ENCODE assay signal across 1 cellular context in the genomic region with DNA sequence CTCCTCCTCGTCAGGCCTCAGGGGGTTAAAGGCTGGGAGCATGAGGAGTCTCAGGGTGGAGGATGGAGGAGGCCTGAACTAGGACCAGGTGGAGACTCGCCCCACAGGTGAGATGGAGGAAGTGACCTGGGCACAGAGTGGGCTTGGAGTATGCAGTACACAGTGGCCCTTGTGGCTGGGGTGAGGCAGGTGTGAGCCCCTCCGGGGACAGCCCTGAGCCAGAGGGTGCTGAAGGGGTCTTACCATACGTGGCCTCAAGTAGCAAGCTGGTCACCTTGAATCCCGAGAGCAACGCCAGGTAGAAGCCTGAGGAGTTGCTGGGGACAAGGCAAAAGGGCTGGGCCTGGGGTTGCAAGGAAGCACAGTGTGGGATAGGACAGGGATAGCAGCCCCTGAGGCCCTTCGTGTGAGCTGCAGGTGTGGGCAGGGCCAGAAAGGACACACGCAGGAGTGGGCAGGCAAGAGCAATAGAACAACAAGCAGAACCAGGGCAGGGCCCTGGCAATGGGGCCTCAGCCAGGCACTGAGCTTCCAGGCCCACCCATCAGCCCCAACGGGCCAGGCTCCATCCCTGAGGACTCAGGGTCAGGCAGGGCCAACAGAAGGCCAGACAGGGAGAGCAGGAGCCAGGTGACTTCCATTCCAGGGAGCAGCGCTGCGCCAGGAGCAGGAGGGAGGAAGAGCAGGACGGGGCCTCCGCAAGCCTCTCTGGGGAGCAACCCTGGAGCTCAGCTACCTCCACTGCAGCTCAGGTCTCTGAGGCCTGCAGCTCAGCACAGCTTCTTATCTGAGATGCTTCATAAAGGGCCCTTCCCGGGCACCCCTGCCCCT.
TF ChIP-seq lines count a peak whose summit lies in the region.

No MANE protein-coding gene starts in this region.

TF ChIP-seq in WTC11, 78 proteins besides CTCF, POLR2A, EP300 and RAD21 (continued from another document):
- TF ChIP-seq CBFB (CRISPR knock-in tag; IDR thresholded peaks at IDR 0.05; ENCODE audit: low read depth) (no peak), SMAD4 (CRISPR knock-in tag; IDR thresholded peaks at IDR 0.05) (no peak), NR2C2 (CRISPR knock-in tag; IDR thresholded peaks at IDR 0.05) (no peak)
- TF ChIP-seq, protein P1, sequence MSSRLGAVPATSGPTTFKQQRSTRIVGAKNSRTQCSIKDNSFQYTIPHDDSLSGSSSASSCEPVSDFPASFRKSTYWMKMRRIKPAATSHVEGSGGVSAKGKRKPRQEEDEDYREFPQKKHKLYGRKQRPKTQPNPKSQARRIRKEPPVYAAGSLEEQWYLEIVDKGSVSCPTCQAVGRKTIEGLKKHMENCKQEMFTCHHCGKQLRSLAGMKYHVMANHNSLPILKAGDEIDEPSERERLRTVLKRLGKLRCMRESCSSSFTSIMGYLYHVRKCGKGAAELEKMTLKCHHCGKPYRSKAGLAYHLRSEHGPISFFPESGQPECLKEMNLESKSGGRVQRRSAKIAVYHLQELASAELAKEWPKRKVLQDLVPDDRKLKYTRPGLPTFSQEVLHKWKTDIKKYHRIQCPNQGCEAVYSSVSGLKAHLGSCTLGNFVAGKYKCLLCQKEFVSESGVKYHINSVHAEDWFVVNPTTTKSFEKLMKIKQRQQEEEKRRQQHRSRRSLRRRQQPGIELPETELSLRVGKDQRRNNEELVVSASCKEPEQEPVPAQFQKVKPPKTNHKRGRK (CRISPR knock-in tag; IDR thresholded peaks at IDR 0.05; ENCODE audit: borderline replicate concordance): no peak
- TF ChIP-seq, protein P2, sequence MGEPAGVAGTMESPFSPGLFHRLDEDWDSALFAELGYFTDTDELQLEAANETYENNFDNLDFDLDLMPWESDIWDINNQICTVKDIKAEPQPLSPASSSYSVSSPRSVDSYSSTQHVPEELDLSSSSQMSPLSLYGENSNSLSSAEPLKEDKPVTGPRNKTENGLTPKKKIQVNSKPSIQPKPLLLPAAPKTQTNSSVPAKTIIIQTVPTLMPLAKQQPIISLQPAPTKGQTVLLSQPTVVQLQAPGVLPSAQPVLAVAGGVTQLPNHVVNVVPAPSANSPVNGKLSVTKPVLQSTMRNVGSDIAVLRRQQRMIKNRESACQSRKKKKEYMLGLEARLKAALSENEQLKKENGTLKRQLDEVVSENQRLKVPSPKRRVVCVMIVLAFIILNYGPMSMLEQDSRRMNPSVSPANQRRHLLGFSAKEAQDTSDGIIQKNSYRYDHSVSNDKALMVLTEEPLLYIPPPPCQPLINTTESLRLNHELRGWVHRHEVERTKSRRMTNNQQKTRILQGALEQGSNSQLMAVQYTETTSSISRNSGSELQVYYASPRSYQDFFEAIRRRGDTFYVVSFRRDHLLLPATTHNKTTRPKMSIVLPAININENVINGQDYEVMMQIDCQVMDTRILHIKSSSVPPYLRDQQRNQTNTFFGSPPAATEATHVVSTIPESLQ (CRISPR knock-in tag; IDR thresholded peaks at IDR 0.05): no peak
- TF ChIP-seq, protein P3, sequence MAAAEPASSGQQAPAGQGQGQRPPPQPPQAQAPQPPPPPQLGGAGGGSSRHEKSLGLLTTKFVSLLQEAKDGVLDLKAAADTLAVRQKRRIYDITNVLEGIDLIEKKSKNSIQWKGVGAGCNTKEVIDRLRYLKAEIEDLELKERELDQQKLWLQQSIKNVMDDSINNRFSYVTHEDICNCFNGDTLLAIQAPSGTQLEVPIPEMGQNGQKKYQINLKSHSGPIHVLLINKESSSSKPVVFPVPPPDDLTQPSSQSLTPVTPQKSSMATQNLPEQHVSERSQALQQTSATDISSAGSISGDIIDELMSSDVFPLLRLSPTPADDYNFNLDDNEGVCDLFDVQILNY (CRISPR knock-in tag; IDR thresholded peaks at IDR 0.05): no peak
